8 cellular contexts compared by ENCODE assay signal in genomic region chr4:8201341-8201781, GRCh38. TPM values are rescaled to one million over a fixed set of nuclear protein-coding genes. Genes with fewer than 3 reads are reported as not detected.
DNase-seq lines count a peak whose midpoint lies in the region; ATAC-seq and TF ChIP-seq lines count a peak whose summit lies in the region.
"Had no signal": no experiment of that assay in that cellular context is flagged by ENCODE, and none has a peak within 500 bp of the region (broad histone marks: within the 10 kb centered on the region; RNA-seq: fewer than 3 reads in every experiment).

No MANE protein-coding gene starts in this region.

- CTCF ChIA-PET in HEK293T (lab: Yijun Ruan, JAX): no interaction called here

- TF ChIP-seq CTCF in mesothelial cell of epicardium (IDR thresholded peaks at IDR 0.05; ENCODE audit: unreplicated experiment): no peak
- TF ChIP-seq CTCF in ovary (IDR thresholded peaks at IDR 0.05): no peak

- no peaks in the 10 kb centered on the region for H3K36me3 ChIP-seq in ovary
- H3K36me3 ChIP-seq: SJSA1 had no signal

- H3K4me3 Mint-ChIP-seq in activated T-helper 1 cell treated with anti-CD3 and anti-CD28 coated beads, Interleukin-12 subunit alpha, Interleukin-12 subunit beta, Interleukin-2, Interleukin-4 antibody, amounts not matched to agents 30 ng/mL and 10 ng/mL and 1 ng/mL, durations not matched to agents 14 hours and 24 hours and 36 hours: peak overlapping the region; percentile 89
- H3K4me3 Mint-ChIP-seq in mesothelial cell of epicardium: peak overlapping the region; percentile 42

- TF ChIP-seq POLR2A in ovary (IDR thresholded peaks at IDR 0.05): no peak

- ATAC-seq in GM19395 (IDR thresholded peaks at IDR 0.05; ENCODE audit: unreplicated experiment) (peak; percentile 37), HG03442 (IDR thresholded peaks at IDR 0.05; ENCODE audit: unreplicated experiment) (peak; percentile 38)

- peaks cover 30% of the 10 kb centered on the region for H3K4me1 Mint-ChIP-seq in activated T-helper 1 cell treated with anti-CD3 and anti-CD28 coated beads, Interleukin-12 subunit alpha, Interleukin-12 subunit beta, Interleukin-2, Interleukin-4 antibody, amounts not matched to agents 30 ng/mL and 10 ng/mL and 1 ng/mL, durations not matched to agents 14 hours and 24 hours and 36 hours (ENCODE audit: low read depth)
- H3K4me1 Mint-ChIP-seq in mesothelial cell of epicardium: peaks cover 70% of the 10 kb centered on the region

- in situ Hi-C loops in G401 (cut with HindIII; ENCODE audit: low sequenced_read_pairs): no loop called here

- no peak overlapping the region for H3K4me3 ChIP-seq in ovary
- H3K4me3 ChIP-seq: SJSA1 had no signal

- peaks cover 1% of the 10 kb centered on the region for H3K27me3 Mint-ChIP-seq in activated T-helper 1 cell treated with anti-CD3 and anti-CD28 coated beads, Interleukin-12 subunit alpha, Interleukin-12 subunit beta, Interleukin-2, Interleukin-4 antibody, amounts not matched to agents 30 ng/mL and 10 ng/mL and 1 ng/mL, durations not matched to agents 14 hours and 24 hours and 36 hours (ENCODE audit: insufficient read depth)
- H3K27me3 Mint-ChIP-seq in mesothelial cell of epicardium (ENCODE audit: low read depth): no peaks in the 10 kb centered on the region

- 59 to 70% (median 70%) methylated on average over 9 of the region's 9 CpGs for WGBS in ovary, 3 donors

- peak overlapping the region; percentile 86 for H3K27ac Mint-ChIP-seq in activated T-helper 1 cell treated with anti-CD3 and anti-CD28 coated beads, Interleukin-12 subunit alpha, Interleukin-12 subunit beta, Interleukin-2, Interleukin-4 antibody, amounts not matched to agents 30 ng/mL and 10 ng/mL and 1 ng/mL, durations not matched to agents 14 hours and 24 hours and 36 hours
- peak overlapping the region; percentile 77 for H3K27ac Mint-ChIP-seq in mesothelial cell of epicardium

- no peaks in the 10 kb centered on the region for H3K27me3 ChIP-seq in ovary
- H3K27me3 ChIP-seq: SJSA1 had no signal

- TF ChIP-seq EP300 in ovary (IDR thresholded peaks at IDR 0.05): no peak

- no peaks in the 10 kb centered on the region for H3K9me3 Mint-ChIP-seq in activated T-helper 1 cell treated with anti-CD3 and anti-CD28 coated beads, Interleukin-12 subunit alpha, Interleukin-12 subunit beta, Interleukin-2, Interleukin-4 antibody, amounts not matched to agents 30 ng/mL and 10 ng/mL and 1 ng/mL, durations not matched to agents 14 hours and 24 hours and 36 hours
- H3K9me3 Mint-ChIP-seq in mesothelial cell of epicardium: no peaks in the 10 kb centered on the region

- peaks cover 12% of the 10 kb centered on the region for H3K4me1 ChIP-seq in ovary (ENCODE audit: insufficient read depth)

- intact Hi-C loops in activated T-helper 1 cell treated with anti-CD3 and anti-CD28 coated beads, Interleukin-12 subunit alpha, Interleukin-12 subunit beta, Interleukin-2, Interleukin-4 antibody, amounts not matched to agents 30 ng/mL and 10 ng/mL and 1 ng/mL, durations not matched to agents 14 hours and 24 hours and 36 hours (cut with micrococcal nuclease): loop anchor here (1.0 to 10.0 kb wide), 3 partner anchors 24 to 1913 kb away; partner anchors contain the start of genes ACOX3, TRMT44 and WDR1
- intact Hi-C loops in ovary (cut with DNase I): no loop called here

- peaks cover 6% of the 10 kb centered on the region for H3K36me3 Mint-ChIP-seq in activated T-helper 1 cell treated with anti-CD3 and anti-CD28 coated beads, Interleukin-12 subunit alpha, Interleukin-12 subunit beta, Interleukin-2, Interleukin-4 antibody, amounts not matched to agents 30 ng/mL and 10 ng/mL and 1 ng/mL, durations not matched to agents 14 hours and 24 hours and 36 hours (ENCODE audit: low read depth)
- H3K36me3 Mint-ChIP-seq in mesothelial cell of epicardium: no peaks in the 10 kb centered on the region

- no peaks in the 10 kb centered on the region for H3K9me3 ChIP-seq in ovary
- H3K9me3 ChIP-seq: SJSA1 had no signal

- peak; percentile 51 for DNase-seq in activated T-helper 1 cell treated with anti-CD3 and anti-CD28 coated beads, Interleukin-12 subunit alpha, Interleukin-12 subunit beta, Interleukin-2, Interleukin-4 antibody, amounts not matched to agents 30 ng/mL and 10 ng/mL and 1 ng/mL, durations not matched to agents 14 hours and 24 hours and 36 hours (ENCODE audit: low spot score)
- no peak for DNase-seq in mesothelial cell of epicardium (ENCODE audit: low spot score in 2 of 2, unreplicated experiment in 2 of 2)
- DNase-seq in G401 (ENCODE audit: low spot score): no peak
- no peak for DNase-seq in ovary
- DNase-seq in HEK293T (ENCODE audit: extremely low spot score): no peak

- H3K27ac ChIP-seq in ovary: no peak overlapping the region
- H3K27ac ChIP-seq: SJSA1 had no signal

- POLR2A ChIA-PET in HEK293T (lab: Yijun Ruan, JAX): no interaction called here

TF ChIP-seq in HEK293T, 16 proteins besides CTCF, POLR2A, EP300 and RAD21:
- TF ChIP-seq FOXM1 (IDR thresholded peaks at IDR 0.05; ENCODE audit: borderline replicate concordance): no peak

RNA-seq across cellular contexts. Expression of gene SH3TC1, which starts 2.3 kb away (rescaled TPM):
- 25.4 and 33.6 TPM in 2 replicates for total RNA-seq in activated T-helper 1 cell treated with anti-CD3 and anti-CD28 coated beads, Interleukin-12 subunit alpha, Interleukin-12 subunit beta, Interleukin-2, Interleukin-4 antibody, amounts not matched to agents 30 ng/mL and 10 ng/mL and 1 ng/mL, durations not matched to agents 14 hours and 24 hours and 36 hours
- total RNA-seq in mesothelial cell of epicardium: 22.0 to 24.0 TPM (median 23.2 TPM) in 3 replicates
- total RNA-seq in G401 (2014; rRNA removed; shearing (Covaris generic)): not detected in 2 replicates
- total RNA-seq in ovary: 10 to 100 TPM in 3 of 7 donors, 1 to 10 TPM in 4; 4.6 to 34.5 (median 7.7) TPM
- polyA plus RNA-seq in ovary: 1 to 10 TPM; 1.1 to 3.4 TPM

RNA-seq across cellular contexts. Expression of gene ABLIM2, which starts 42.7 kb away (rescaled TPM):
- 0.24 and 0.36 TPM in 2 replicates for total RNA-seq in activated T-helper 1 cell treated with anti-CD3 and anti-CD28 coated beads, Interleukin-12 subunit alpha, Interleukin-12 subunit beta, Interleukin-2, Interleukin-4 antibody, amounts not matched to agents 30 ng/mL and 10 ng/mL and 1 ng/mL, durations not matched to agents 14 hours and 24 hours and 36 hours
- total RNA-seq in mesothelial cell of epicardium (2.7 to 3.5 TPM (median 3.1 TPM) in 3 replicates), ovary (1 to 10 TPM in 5 of 7 donors, under 1 TPM in 2; 0.81 to 7.9 (median 3.0) TPM)
- total RNA-seq in G401 (2014; rRNA removed; shearing (Covaris generic)): 0.37 and 1.3 TPM in 2 replicates
- 1 to 10 TPM in 1 of 2 donors, under 1 TPM in 1; 0.87 to 1.3 TPM for polyA plus RNA-seq in ovary
